ENCODE assay signal across 28 cellular contexts in the genomic region with DNA sequence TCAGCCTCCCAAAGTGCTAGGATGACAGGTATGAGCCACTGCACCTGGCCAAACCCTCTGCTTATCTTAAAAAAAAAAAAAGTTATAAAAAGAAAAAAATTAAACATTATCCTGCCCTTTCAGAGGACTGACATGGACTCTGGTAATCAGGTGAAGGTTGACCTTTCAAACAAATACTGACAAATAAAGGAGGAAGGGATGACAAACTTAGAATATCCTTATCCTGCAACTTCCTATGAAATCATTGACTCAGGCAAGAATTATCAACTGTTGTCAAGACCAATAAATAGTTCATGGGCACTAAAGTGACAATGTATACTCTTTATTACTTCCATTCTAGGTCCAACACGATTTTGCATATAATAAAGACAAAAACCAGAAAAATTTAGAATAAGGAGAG.
"Had no signal": no experiment of that assay in that cellular context is flagged by ENCODE, and none has a peak within 500 bp of the region (broad histone marks: within the 10 kb centered on the region; RNA-seq: fewer than 3 reads in every experiment).

No MANE protein-coding gene starts in this region.

- ATAC-seq: natural killer cell; psoas muscle; right cardiac atrium; right lobe of liver; stimulated activated memory B cell treated with anti-CD40 and anti-IgM and Interleukin-4, amounts not matched to agents 10 μg/mL and 1 μg/mL and 100 μg/mL, for 72 hours; stimulated activated naive CD8-positive, alpha-beta T cell treated with anti-CD3 and anti-CD28 coated beads, Interleukin-15, amount 100 ng/mL, for 72 hours; stimulated activated naive CD8-positive, alpha-beta T cell treated with anti-CD3 and anti-CD28 coated beads, Interleukin-15, Interleukin-2, amounts not matched to agents 100 U/mL and 50 U/mL, for 24 hours; upper lobe of right lung had no signal

- DNase-seq: natural killer cell; occipital lobe; ovary; posterior cingulate gyrus; psoas muscle; right cardiac atrium; right lobe of liver; sigmoid colon; spleen; stimulated activated CD4-positive, alpha-beta T cell treated with anti-CD3 and anti-CD28 coated beads, Interleukin-12 subunit alpha, Interleukin-12 subunit beta, amount 100 ng/mL, for 4 hours; stimulated activated CD4-positive, alpha-beta T cell treated with anti-CD3 and anti-CD28 coated beads, Interleukin-1b, Interleukin-23, amount 100 ng/mL, for 48 hours; stimulated activated CD4-positive, alpha-beta T cell treated with anti-CD3 and anti-CD28 coated beads, Interleukin-4, amount 100 ng/mL, for 1 hour; stimulated activated CD4-positive, alpha-beta T cell treated with anti-CD3 and anti-CD28 coated beads, Interleukin-4, amount 100 ng/mL, for 4 hours; stimulated activated CD8-positive, alpha-beta memory T cell treated with anti-CD3 and anti-CD28 coated beads, Interleukin-4, amount 100 ng/mL, for 48 hours; stimulated activated naive CD4-positive, alpha-beta T cell; stimulated activated naive CD8-positive, alpha-beta T cell treated with anti-CD3 and anti-CD28 coated beads, Interleukin-15, amount 100 ng/mL, for 72 hours; stimulated activated naive CD8-positive, alpha-beta T cell treated with anti-CD3 and anti-CD28 coated beads, Interleukin-15, Interleukin-2, amounts not matched to agents 100 U/mL and 50 U/mL, for 24 hours; substantia nigra; testis; tibial artery; transverse colon; upper lobe of right lung; uterus had no signal

- H2AFZ ChIP-seq: neural progenitor cell, parathyroid adenoma had no signal

- H3K4me2 ChIP-seq: neural progenitor cell, smooth muscle cell had no signal

- H3K4me3 ChIP-seq: neural progenitor cell, ovary, psoas muscle, right lobe of liver, sigmoid colon, smooth muscle cell, spleen, suprapubic skin, testis, tibial artery, transverse colon, upper lobe of right lung, uterus had no signal

- H3K9me3 ChIP-seq: ovary, psoas muscle, right lobe of liver, sigmoid colon, spleen, suprapubic skin, testis, tibial artery, transverse colon, upper lobe of right lung, uterus had no signal

- H3K4me1 ChIP-seq: neural progenitor cell, right lobe of liver, spleen, upper lobe of right lung, uterus had no signal

- H3K36me3 ChIP-seq: neural progenitor cell, ovary, right lobe of liver, sigmoid colon, tibial artery, transverse colon, upper lobe of right lung, uterus had no signal

- H3K27me3 ChIP-seq: neural progenitor cell, ovary, right lobe of liver, sigmoid colon, spleen, suprapubic skin, testis, tibial artery, transverse colon, upper lobe of right lung, uterus had no signal

- H3K27ac ChIP-seq: neural progenitor cell, ovary, parathyroid adenoma, psoas muscle, right lobe of liver, sigmoid colon, spleen, suprapubic skin, testis, tibial artery, transverse colon, upper lobe of right lung, uterus had no signal

- H3K9ac ChIP-seq: neural progenitor cell, parathyroid adenoma had no signal
